ENCODE assay signal across 18 cellular contexts in the genomic region with DNA sequence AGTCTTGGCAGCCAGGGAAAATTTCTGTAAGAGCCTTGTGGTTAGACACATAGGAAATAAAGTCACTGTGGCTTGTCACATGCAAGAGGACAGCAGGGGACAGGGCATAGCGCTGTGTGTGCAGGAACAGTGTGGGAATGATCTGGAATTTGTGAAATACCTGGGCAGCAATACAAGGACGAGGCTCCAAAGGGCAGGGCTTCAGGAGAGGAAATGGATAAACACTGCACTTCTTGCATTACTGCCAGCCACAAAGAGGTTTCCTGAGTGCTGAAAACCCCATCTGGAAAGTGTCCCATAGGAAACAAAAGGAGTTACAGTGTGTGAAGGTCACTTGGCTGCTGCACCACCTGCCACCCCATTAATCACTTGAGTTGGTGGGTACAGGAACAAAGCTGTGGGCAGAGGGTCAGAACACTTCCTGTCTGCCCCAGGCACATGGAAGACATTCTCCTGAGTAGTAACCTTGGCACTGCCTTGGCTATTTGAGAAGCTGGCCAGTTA. TPM values are rescaled to one million over a fixed set of nuclear protein-coding genes. Genes with fewer than 3 reads are reported as not detected.
DNase-seq lines count a peak whose midpoint lies in the region; ATAC-seq, FAIRE-seq and TF ChIP-seq lines count a peak whose summit lies in the region.
"Had no signal": no experiment of that assay in that cellular context is flagged by ENCODE, and none has a peak within 500 bp of the region (broad histone marks: within the 10 kb centered on the region; RNA-seq: fewer than 3 reads in every experiment).

No MANE protein-coding gene starts in this region.

- H3K36me3 ChIP-seq in endothelial cell of umbilical vein (ENCODE audit: control insufficient read depth in 2 of 2, extremely low read depth in 1 of 2, insufficient read depth in 2 of 2, low read length in 2 of 2) (no peaks in the 10 kb centered on the region), pancreas (no peaks in the 10 kb centered on the region), MG63 (no peaks in the 10 kb centered on the region)
- no peaks in the 10 kb centered on the region for H3K36me3 ChIP-seq in CD4-positive, alpha-beta memory T cell (ENCODE audit: insufficient read depth, low read length)

- no peaks in the 10 kb centered on the region for H3K4me1 Mint-ChIP-seq in CD4-positive, alpha-beta memory T cell
- H3K4me1 Mint-ChIP-seq: activated CD4-positive, alpha-beta T cell treated with anti-CD3 and anti-CD28 coated beads, Interleukin-2, amount 10 ng/mL, durations not matched to agents 24 days and 14 days; stimulated activated effector memory CD8-positive, alpha-beta T cell treated with anti-CD3 and anti-CD28 coated beads, Interleukin-12 subunit alpha, Interleukin-12 subunit beta, amount 100 ng/mL, for 72 hours had no signal

- no peak overlapping the region for H2AFZ ChIP-seq in endothelial cell of umbilical vein (ENCODE audit: low read depth, low read length)

- H3K27me3 ChIP-seq in endothelial cell of umbilical vein (ENCODE audit: control insufficient read depth in 2 of 2, insufficient read depth in 2 of 2, low read length in 2 of 2) (no peaks in the 10 kb centered on the region), pancreas (no peaks in the 10 kb centered on the region), MG63 (no peaks in the 10 kb centered on the region)
- no peaks in the 10 kb centered on the region for H3K27me3 ChIP-seq in CD4-positive, alpha-beta memory T cell (ENCODE audit: insufficient read depth, low read length)

- H3K4me1 ChIP-seq in endothelial cell of umbilical vein (ENCODE audit: control insufficient read depth, extremely low read depth, insufficient read depth, low read length), result no peaks in the 10 kb centered on the region
- peaks cover 0 to 18% (median 5%) of the 10 kb centered on the region in 3 donors for H3K4me1 ChIP-seq in pancreas
- H3K4me1 ChIP-seq in CD4-positive, alpha-beta memory T cell (ENCODE audit: insufficient read depth, low read length), result no peaks in the 10 kb centered on the region

- H3K9me1 ChIP-seq in endothelial cell of umbilical vein (replicated peaks; ENCODE audit: control insufficient read depth, extremely low read depth, insufficient read depth, low read length), result no peaks in the 10 kb centered on the region

- BruUV-seq in endothelial cell of umbilical vein (replicated peaks; lab: Mats Ljungman, UMichigan), result no TSS peak

- no peak overlapping the region for H3K4me3 Mint-ChIP-seq in CD4-positive, alpha-beta memory T cell
- H3K4me3 Mint-ChIP-seq: activated CD4-positive, alpha-beta T cell treated with anti-CD3 and anti-CD28 coated beads, Interleukin-2, amount 10 ng/mL, durations not matched to agents 24 days and 14 days; CD14-positive monocyte; stimulated activated effector memory CD8-positive, alpha-beta T cell treated with anti-CD3 and anti-CD28 coated beads, Interleukin-12 subunit alpha, Interleukin-12 subunit beta, amount 100 ng/mL, for 72 hours had no signal

- FAIRE-seq in endothelial cell of umbilical vein (lab: Jason Lieb, UNC), result no peak
- no peak for FAIRE-seq in pancreas (lab: Jason Lieb, UNC)
- FAIRE-seq: urothelium cell line had no signal

- TF ChIP-seq POLR2A in endothelial cell of umbilical vein (IDR thresholded peaks at IDR 0.05; ENCODE audit: low read depth, low read length), result no peak

- no peaks in the 10 kb centered on the region for H3K27me3 Mint-ChIP-seq in CD4-positive, alpha-beta memory T cell
- H3K27me3 Mint-ChIP-seq: activated CD4-positive, alpha-beta T cell treated with anti-CD3 and anti-CD28 coated beads, Interleukin-2, amount 10 ng/mL, durations not matched to agents 24 days and 14 days had no signal

- H3K27ac Mint-ChIP-seq in CD4-positive, alpha-beta memory T cell, result no peak overlapping the region
- H3K27ac Mint-ChIP-seq: activated CD4-positive, alpha-beta T cell treated with anti-CD3 and anti-CD28 coated beads, Interleukin-2, amount 10 ng/mL, durations not matched to agents 24 days and 14 days; CD14-positive monocyte; stimulated activated effector memory CD8-positive, alpha-beta T cell treated with anti-CD3 and anti-CD28 coated beads, Interleukin-12 subunit alpha, Interleukin-12 subunit beta, amount 100 ng/mL, for 72 hours had no signal

- DNase-seq in Daoy (ENCODE audit: low read depth) (peak; percentile 6), NCI-H69 (lab: John Stamatoyannopoulos, UW) (peak; percentile 81), endothelial cell of umbilical vein (ENCODE audit: low read depth, low spot score) (peak; percentile 57), pancreas (peak in 4 of 6 donors; percentile 32 to 73 (median 50)), SKM-1 (lab: John Stamatoyannopoulos, UW; ENCODE audit: unreplicated experiment) (no peak), MG63 (no peak)
- DNase-seq in activated naive CD4-positive, alpha-beta T cell treated with anti-CD3 and anti-CD28 coated beads, Interleukin-2, amount 50 U/mL, for 16 hours, result no peak
- DNase-seq in CD4-positive, alpha-beta memory T cell, result no peak
- DNase-seq: activated CD4-positive, alpha-beta T cell treated with anti-CD3 and anti-CD28 coated beads, Interleukin-2, amount 10 ng/mL, durations not matched to agents 24 days and 14 days; mucosa of descending colon; MV-4-11; NCI-H446 treated with DMSO at 0.1 percent for 48 hours; stimulated activated CD4-positive, alpha-beta T cell treated with anti-CD3 and anti-CD28 coated beads, Interleukin-4, amount 100 ng/mL, for 1 hour; T-helper 9 cell had no signal

- H3K36me3 Mint-ChIP-seq in CD4-positive, alpha-beta memory T cell, result peaks cover 25 to 27% of the 10 kb centered on the region in 2 donors
- H3K36me3 Mint-ChIP-seq: stimulated activated effector memory CD8-positive, alpha-beta T cell treated with anti-CD3 and anti-CD28 coated beads, Interleukin-12 subunit alpha, Interleukin-12 subunit beta, amount 100 ng/mL, for 72 hours had no signal

- dilution Hi-C loops in endothelial cell of umbilical vein (cut with MboI; ENCODE audit: extremely low pct_ligation_motif_present, low sequenced_read_pairs), result no loop called here

- TF ChIP-seq CTCF in endothelial cell of umbilical vein (IDR thresholded peaks at IDR 0.05; ENCODE audit: extremely low read depth in 1 of 2, insufficient read depth in 1 of 2, low read depth in 1 of 2, low read length in 2 of 2) (no peak), pancreas (IDR thresholded peaks at IDR 0.05) (no peak)

- intact Hi-C loops in endothelial cell of umbilical vein (cut with micrococcal nuclease) (no loop called here), pancreas (cut with DNase I) (no loop called here)
- intact Hi-C loops in CD4-positive, alpha-beta memory T cell (cut with micrococcal nuclease), result no loop called here

- H3K27ac ChIP-seq in endothelial cell of umbilical vein (ENCODE audit: insufficient read depth, low read depth, low read length), result no peak overlapping the region
- peak overlapping the region; percentile 67 to 82 (median 72) for H3K27ac ChIP-seq in pancreas
- H3K27ac ChIP-seq in CD4-positive, alpha-beta memory T cell (ENCODE audit: low read depth, low read length), result no peak overlapping the region

- no peaks in the 10 kb centered on the region for H4K20me1 ChIP-seq in endothelial cell of umbilical vein (replicated peaks; ENCODE audit: control insufficient read depth, extremely low read depth, insufficient read depth, low read length)

- no peaks in the 10 kb centered on the region for H3K9me3 Mint-ChIP-seq in CD4-positive, alpha-beta memory T cell
- H3K9me3 Mint-ChIP-seq: activated CD4-positive, alpha-beta T cell treated with anti-CD3 and anti-CD28 coated beads, Interleukin-2, amount 10 ng/mL, durations not matched to agents 24 days and 14 days; stimulated activated effector memory CD8-positive, alpha-beta T cell treated with anti-CD3 and anti-CD28 coated beads, Interleukin-12 subunit alpha, Interleukin-12 subunit beta, amount 100 ng/mL, for 72 hours had no signal

- POLR2A ChIA-PET in endothelial cell of umbilical vein (lab: Charles Lee), result no interaction called here
- POLR2A ChIA-PET in CD4-positive, alpha-beta memory T cell (lab: Charles Lee; ENCODE audit: partially characterized antibody), result no interaction called here

- no peaks in the 10 kb centered on the region for H3K79me2 ChIP-seq in endothelial cell of umbilical vein (ENCODE audit: control insufficient read depth, insufficient read depth, low read length)

- CTCF ChIA-PET in endothelial cell of umbilical vein (lab: Charles Lee), result no interaction called here
- CTCF ChIA-PET in CD4-positive, alpha-beta memory T cell (lab: Charles Lee; ENCODE audit: partially characterized antibody), result no interaction called here

- H3K4me2 ChIP-seq in endothelial cell of umbilical vein (ENCODE audit: insufficient read depth, low read length), result no peak overlapping the region

- ATAC-seq in pancreas, result peak; percentile 81 to 91 (median 90)
- ATAC-seq: mucosa of descending colon; stimulated activated effector memory CD8-positive, alpha-beta T cell treated with anti-CD3 and anti-CD28 coated beads, Interleukin-12 subunit alpha, Interleukin-12 subunit beta, amount 100 ng/mL, for 72 hours had no signal

- H3K9me3 ChIP-seq in endothelial cell of umbilical vein (replicated peaks; ENCODE audit: control insufficient read depth, insufficient read depth, low read length) (no peaks in the 10 kb centered on the region), pancreas (no peaks in the 10 kb centered on the region), MG63 (no peaks in the 10 kb centered on the region)
- H3K9me3 ChIP-seq in CD4-positive, alpha-beta memory T cell (ENCODE audit: control insufficient read depth in 1 of 2, low read length in 2 of 2), result no peaks in the 10 kb centered on the region
- H3K9me3 ChIP-seq: mucosa of descending colon had no signal

- WGBS in pancreas, 2 donors, result 14 to 17% methylated on average over 2 of the region's 2 CpGs

- no peak overlapping the region for H3K9ac ChIP-seq in endothelial cell of umbilical vein (replicated peaks; ENCODE audit: extremely low read depth, insufficient read depth, low read length)

- H3K4me3 ChIP-seq in endothelial cell of umbilical vein (replicated peaks in 1 of 3; ENCODE audit: insufficient read depth in 1 of 3, low read depth in 1 of 3, low read length in 3 of 3) (no peak overlapping the region), pancreas (no peak overlapping the region), MG63 (no peak overlapping the region)
- no peak overlapping the region for H3K4me3 ChIP-seq in CD4-positive, alpha-beta memory T cell (ENCODE audit: low read length in 2 of 2)
- H3K4me3 ChIP-seq: mucosa of descending colon had no signal

RNA-seq across cellular contexts. Expression of a gene that starts 12.1 kb away (rescaled TPM):
- total RNA-seq in Daoy (2014; rRNA removed; shearing (Covaris generic)), result not detected in 2 replicates
- total RNA-seq in endothelial cell of umbilical vein (not detected in 2 replicates), pancreas (10 to 100 TPM in 1 of 6 donors, 1 to 10 TPM in 2, under 1 TPM in 3; 0.08 to 22.5 (median 0.92) TPM)
- polyA plus RNA-seq in endothelial cell of umbilical vein (not detected in 2 replicates), pancreas (10 to 100 TPM in 1 of 2 donors, 1 to 10 TPM in 1; 1.5 to 43.5 TPM)
- polyA plus RNA-seq in endothelial cell of umbilical vein (2011; cell fraction: cytosol; rRNA removed), result not detected in 2 replicates
- polyA plus RNA-seq in endothelial cell of umbilical vein (2011; cell fraction: nucleus; rRNA removed), result not detected in 2 replicates
- not detected in 2 replicates for polyA plus RNA-seq in endothelial cell of umbilical vein (2012)
- polyA minus RNA-seq in endothelial cell of umbilical vein, result not detected in 2 replicates
- polyA minus RNA-seq in endothelial cell of umbilical vein (2011; cell fraction: cytosol; rRNA and poly(A)+ RNA removed), result not detected
- polyA minus RNA-seq in endothelial cell of umbilical vein (2011; cell fraction: nucleus; rRNA and poly(A)+ RNA removed), result not detected in 2 replicates
- not detected for total RNA-seq in CD4-positive, alpha-beta memory T cell
- not detected for polyA plus RNA-seq in CD4-positive, alpha-beta memory T cell
- total RNA-seq in MG63 (2014; rRNA removed; shearing (Covaris generic); ENCODE audit: low replicate concordance), result not detected in 2 replicates
- total RNA-seq: activated CD4-positive, alpha-beta T cell treated with anti-CD3 and anti-CD28 coated beads, Interleukin-2, amount 10 ng/mL, durations not matched to agents 24 days and 14 days; HT-29 had no signal

RNA-seq across cellular contexts. Expression of a gene that starts 20.8 kb away (rescaled TPM):
- total RNA-seq in Daoy (2014; rRNA removed; shearing (Covaris generic)), result not detected in 2 replicates
- total RNA-seq in endothelial cell of umbilical vein (not detected in 2 replicates), pancreas (not detected)
- polyA plus RNA-seq in endothelial cell of umbilical vein (not detected in 2 replicates), pancreas (1 to 10 TPM in 1 of 2 donors, under 1 TPM in 1; 0.85 to 1.2 TPM)
- not detected in 2 replicates for polyA plus RNA-seq in endothelial cell of umbilical vein (2011; cell fraction: cytosol; rRNA removed)
- polyA plus RNA-seq in endothelial cell of umbilical vein (2011; cell fraction: nucleus; rRNA removed), result not detected in 2 replicates
- polyA plus RNA-seq in endothelial cell of umbilical vein (2012), result not detected in 2 replicates
- polyA minus RNA-seq in endothelial cell of umbilical vein, result not detected in 2 replicates
- not detected for polyA minus RNA-seq in endothelial cell of umbilical vein (2011; cell fraction: cytosol; rRNA and poly(A)+ RNA removed)
- not detected in 2 replicates for polyA minus RNA-seq in endothelial cell of umbilical vein (2011; cell fraction: nucleus; rRNA and poly(A)+ RNA removed)
- not detected for total RNA-seq in CD4-positive, alpha-beta memory T cell
- polyA plus RNA-seq in CD4-positive, alpha-beta memory T cell, result not detected
- not detected in 2 replicates for total RNA-seq in MG63 (2014; rRNA removed; shearing (Covaris generic); ENCODE audit: low replicate concordance)
- total RNA-seq: activated CD4-positive, alpha-beta T cell treated with anti-CD3 and anti-CD28 coated beads, Interleukin-2, amount 10 ng/mL, durations not matched to agents 24 days and 14 days; HT-29 had no signal
- polyA plus RNA-seq: CD14-positive monocyte had no signal

RNA-seq across cellular contexts. Expression of a gene that starts 33.7 kb away (rescaled TPM):
- 8.4 and 9.1 TPM in 2 replicates for total RNA-seq in Daoy (2014; rRNA removed; shearing (Covaris generic))
- total RNA-seq in endothelial cell of umbilical vein (9.2 and 9.7 TPM in 2 replicates), pancreas (1 to 10 TPM; 2.2 to 5.2 (median 4.0) TPM)
- polyA plus RNA-seq in endothelial cell of umbilical vein (3.4 and 5.8 TPM in 2 replicates), pancreas (1 to 10 TPM; 4.2 to 4.6 TPM)
- polyA plus RNA-seq in endothelial cell of umbilical vein (2011; cell fraction: cytosol; rRNA removed), result 4.8 TPM in 2 replicates
- polyA plus RNA-seq in endothelial cell of umbilical vein (2011; cell fraction: nucleus; rRNA removed), result 4.9 and 5.0 TPM in 2 replicates
- 6.6 and 6.7 TPM in 2 replicates for polyA plus RNA-seq in endothelial cell of umbilical vein (2012)
- 3.6 and 3.8 TPM in 2 replicates for polyA minus RNA-seq in endothelial cell of umbilical vein
- 5.4 TPM for polyA minus RNA-seq in endothelial cell of umbilical vein (2011; cell fraction: cytosol; rRNA and poly(A)+ RNA removed)
- 2.1 and 3.3 TPM in 2 replicates for polyA minus RNA-seq in endothelial cell of umbilical vein (2011; cell fraction: nucleus; rRNA and poly(A)+ RNA removed)
- total RNA-seq in CD4-positive, alpha-beta memory T cell, result 1 to 10 TPM; 9.6 to 9.7 TPM
- polyA plus RNA-seq in CD4-positive, alpha-beta memory T cell, result 10 to 100 TPM in 1 of 2 donors, 1 to 10 TPM in 1; 8.1 to 11.2 TPM
- total RNA-seq in MG63 (2014; rRNA removed; shearing (Covaris generic); ENCODE audit: low replicate concordance), result 4.5 and 12.8 TPM in 2 replicates

RNA-seq across cellular contexts. Expression of a gene that starts 42.0 kb away (rescaled TPM):
- total RNA-seq in Daoy (2014; rRNA removed; shearing (Covaris generic)), result not detected in 2 replicates
- total RNA-seq in endothelial cell of umbilical vein (not detected in 2 replicates), pancreas (under 1 TPM in 3 of 6 donors, not detected in 3; 0.03 to 0.06 (median 0.03) TPM)
- polyA plus RNA-seq in endothelial cell of umbilical vein (not detected in 2 replicates), pancreas (under 1 TPM in 1 of 2 donors, not detected in 1; 0.08 TPM)
- not detected in 2 replicates for polyA plus RNA-seq in endothelial cell of umbilical vein (2011; cell fraction: cytosol; rRNA removed)
- polyA plus RNA-seq in endothelial cell of umbilical vein (2011; cell fraction: nucleus; rRNA removed), result 0.03 TPM in 1 of 2 replicates, not detected in the other
- polyA plus RNA-seq in endothelial cell of umbilical vein (2012), result not detected in 2 replicates
- polyA minus RNA-seq in endothelial cell of umbilical vein, result not detected in 2 replicates
- polyA minus RNA-seq in endothelial cell of umbilical vein (2011; cell fraction: cytosol; rRNA and poly(A)+ RNA removed), result not detected
- polyA minus RNA-seq in endothelial cell of umbilical vein (2011; cell fraction: nucleus; rRNA and poly(A)+ RNA removed), result not detected in 2 replicates
- total RNA-seq in CD4-positive, alpha-beta memory T cell, result not detected
- polyA plus RNA-seq in CD4-positive, alpha-beta memory T cell, result not detected
- total RNA-seq in MG63 (2014; rRNA removed; shearing (Covaris generic); ENCODE audit: low replicate concordance), result not detected in 2 replicates
- total RNA-seq: activated CD4-positive, alpha-beta T cell treated with anti-CD3 and anti-CD28 coated beads, Interleukin-2, amount 10 ng/mL, durations not matched to agents 24 days and 14 days; HT-29 had no signal
- polyA plus RNA-seq: CD14-positive monocyte had no signal

RNA-seq across cellular contexts. Expression of a gene that starts 51.2 kb away (rescaled TPM):
- 24.2 and 29.4 TPM in 2 replicates for total RNA-seq in Daoy (2014; rRNA removed; shearing (Covaris generic))
- total RNA-seq in endothelial cell of umbilical vein (11.7 and 12.7 TPM in 2 replicates), pancreas (1 to 10 TPM; 5.3 to 9.6 (median 6.9) TPM)
- polyA plus RNA-seq in endothelial cell of umbilical vein (8.7 and 10.0 TPM in 2 replicates), pancreas (1 to 10 TPM; 5.7 to 7.2 TPM)
- 9.5 and 10.7 TPM in 2 replicates for polyA plus RNA-seq in endothelial cell of umbilical vein (2011; cell fraction: cytosol; rRNA removed)
- 8.0 and 9.6 TPM in 2 replicates for polyA plus RNA-seq in endothelial cell of umbilical vein (2011; cell fraction: nucleus; rRNA removed)
- 7.0 and 17.6 TPM in 2 replicates for polyA plus RNA-seq in endothelial cell of umbilical vein (2012)
- polyA minus RNA-seq in endothelial cell of umbilical vein, result 3.8 and 4.7 TPM in 2 replicates
- 8.6 TPM for polyA minus RNA-seq in endothelial cell of umbilical vein (2011; cell fraction: cytosol; rRNA and poly(A)+ RNA removed)
- 4.7 and 6.3 TPM in 2 replicates for polyA minus RNA-seq in endothelial cell of umbilical vein (2011; cell fraction: nucleus; rRNA and poly(A)+ RNA removed)
- total RNA-seq in CD4-positive, alpha-beta memory T cell, result 10 to 100 TPM; 23.7 to 26.1 TPM
- polyA plus RNA-seq in CD4-positive, alpha-beta memory T cell, result 10 to 100 TPM; 11.3 to 12.5 TPM
- 7.5 and 10.1 TPM in 2 replicates for total RNA-seq in MG63 (2014; rRNA removed; shearing (Covaris generic); ENCODE audit: low replicate concordance)

Comparison
In these comparisons a context has a peak if more than half of its experiments do, and no peak if none do; other contexts are left out.
1. DNase-seq: peak in Daoy (single experiment), NCI-H69 (single experiment), endothelial cell of umbilical vein (single experiment) and pancreas (4 of 6); none in SKM-1 (single experiment), activated naive CD4-positive, alpha-beta T cell treated with anti-CD3 and anti-CD28 coated beads, Interleukin-2, amount 50 U/mL, for 16 hours (single experiment), CD4-positive, alpha-beta memory T cell (0 of 5) and MG63 (single experiment).
2. H3K27ac ChIP-seq: peak in pancreas (4 of 4); none in endothelial cell of umbilical vein (single experiment) and CD4-positive, alpha-beta memory T cell (single experiment).